ENCODE assay signal across 19 cellular contexts in genomic region chr6:15080895-15081294, GRCh38.
DNase-seq lines count a peak whose midpoint lies in the region; ATAC-seq, FAIRE-seq and TF ChIP-seq lines count a peak whose summit lies in the region.
"Had no signal": no experiment of that assay in that cellular context is flagged by ENCODE, and none has a peak within 500 bp of the region (broad histone marks: within the 10 kb centered on the region; RNA-seq: fewer than 3 reads in every experiment).

No MANE protein-coding gene starts in this region.

- no peaks in the 10 kb centered on the region for H3K36me3 ChIP-seq in GM23338 (ENCODE audit: insufficient read depth)
- H3K36me3 ChIP-seq in endodermal cell (ENCODE audit: control insufficient read depth, insufficient read depth, low read length) = no peaks in the 10 kb centered on the region
- H3K36me3 ChIP-seq in MM.1S (replicated peaks; ENCODE audit: insufficient read depth, low read length) = no peaks in the 10 kb centered on the region

- H2AFZ ChIP-seq in GM23338 (no peak overlapping the region), MM.1S (ENCODE audit: low read length) (no peak overlapping the region)

- TF ChIP-seq CTCF in GM23338 (conservative IDR thresholded peaks at IDR 0.05; ENCODE audit: low read depth in 2 of 2) (no peak), endodermal cell (conservative IDR thresholded peaks at IDR 0.05) (no peak), type B pancreatic cell (conservative IDR thresholded peaks at IDR 0.05) (no peak), MM.1S (IDR thresholded peaks at IDR 0.05; ENCODE audit: low read length) (no peak)

- H3K27ac Mint-ChIP-seq in GM23338 = peak overlapping the region; percentile 56; the same call in 1 of the 2 replicates
- H3K27ac Mint-ChIP-seq in endodermal cell = peak overlapping the region; percentile 48
- H3K27ac Mint-ChIP-seq in type B pancreatic cell = peak overlapping the region; percentile 22
- H3K27ac Mint-ChIP-seq: CD4-positive, alpha-beta T cell had no signal

- DNase-seq in GM23338 (ENCODE audit: low spot score) = no peak
- peak; percentile 50 for DNase-seq in OCI-M1 (lab: John Stamatoyannopoulos, UW)
- no peak for DNase-seq in endodermal cell
- no peak for DNase-seq in type B pancreatic cell (ENCODE audit: extremely low spot score, unreplicated experiment)
- no peak for DNase-seq in GM12891 (ENCODE audit: insufficient read length, low spot score)
- no peak for DNase-seq in MM.1S
- DNase-seq: AML-193; CD4-positive, alpha-beta T cell; DMS153; DMS79; GF-D8; HCEC 1CT; KG1 had no signal

- TF ChIP-seq POLR2A in GM12891 (IDR thresholded peaks at IDR 0.05; ENCODE audit: low read depth, low read length) = no peak

- H3K4me3 ChIP-seq in GM23338 (no peak overlapping the region), endodermal cell (ENCODE audit: low read length) (no peak overlapping the region), MM.1S (ENCODE audit: low read length) (no peak overlapping the region)
- H3K4me3 ChIP-seq: A549 had no signal

- H3K27me3 ChIP-seq in GM23338 (ENCODE audit: insufficient read depth) (no peaks in the 10 kb centered on the region), endodermal cell (ENCODE audit: control insufficient read depth, insufficient read depth, low read length, poor library complexity, severe bottlenecking) (no peaks in the 10 kb centered on the region), MM.1S (replicated peaks; ENCODE audit: insufficient read depth, low read length) (no peaks in the 10 kb centered on the region)

- ATAC-seq in GM23338 = no peak
- ATAC-seq in HG03354 (IDR thresholded peaks at IDR 0.05; ENCODE audit: poor library complexity, severe bottlenecking, unreplicated experiment) = no peak
- ATAC-seq: A549, HepG2 had no signal

- no peak overlapping the region for H3K4me2 ChIP-seq in GM23338
- H3K4me2 ChIP-seq in MM.1S (ENCODE audit: low read depth, low read length) = no peak overlapping the region
- H3K4me2 ChIP-seq: A549 had no signal

- no peak for FAIRE-seq in GM12891 (lab: Jason Lieb, UNC)
- FAIRE-seq: A549, HepG2, HTR-8/SVneo had no signal

- no peaks in the 10 kb centered on the region for H3K9me3 ChIP-seq in endodermal cell (ENCODE audit: control insufficient read depth, low read length)
- H3K9me3 ChIP-seq in MM.1S (replicated peaks; ENCODE audit: insufficient read depth, low read length) = no peaks in the 10 kb centered on the region
- H3K9me3 ChIP-seq: A549 had no signal

- 80 to 90% methylated on average over 1 of the region's 1 CpG for WGBS in endodermal cell (ENCODE audit: insufficient coverage in 1 of 2, insufficient read length in 1 of 2), 2 experiments

- H3K36me3 Mint-ChIP-seq in GM23338 (ENCODE audit: low read depth) (no peaks in the 10 kb centered on the region; the same call in 2 of the 3 replicates), endodermal cell (ENCODE audit: low read depth) (no peaks in the 10 kb centered on the region), type B pancreatic cell (no peaks in the 10 kb centered on the region)
- H3K36me3 Mint-ChIP-seq: IgD-negative memory B cell had no signal

- H3K9me3 Mint-ChIP-seq in GM23338 (no peaks in the 10 kb centered on the region), endodermal cell (no peaks in the 10 kb centered on the region), type B pancreatic cell (no peaks in the 10 kb centered on the region)
- H3K9me3 Mint-ChIP-seq: CD4-positive, alpha-beta T cell; IgD-negative memory B cell had no signal

- H3K9me2 ChIP-seq in GM23338 (ENCODE audit: insufficient read depth) (0 out of 2 replicates have a peak, but pooled peaks cover 2% of the 10 kb centered on the region), MM.1S (replicated peaks; ENCODE audit: insufficient read depth, low read length) (no peaks in the 10 kb centered on the region)

- H3K4me3 Mint-ChIP-seq in GM23338 (no peak overlapping the region), endodermal cell (no peak overlapping the region), type B pancreatic cell (no peak overlapping the region)
- H3K4me3 Mint-ChIP-seq: CD4-positive, alpha-beta T cell; IgD-negative memory B cell had no signal

- H3K27ac ChIP-seq in GM23338 (ENCODE audit: low read depth) (no peak overlapping the region), endodermal cell (ENCODE audit: low read depth, low read length) (no peak overlapping the region), MM.1S (ENCODE audit: low read length) (no peak overlapping the region)
- H3K27ac ChIP-seq: A549, C4-2B had no signal

- no peaks in the 10 kb centered on the region for H4K20me1 ChIP-seq in GM23338 (replicated peaks; ENCODE audit: insufficient read depth)
- no peaks in the 10 kb centered on the region for H4K20me1 ChIP-seq in MM.1S (ENCODE audit: insufficient read depth, low read length)

- peaks cover 32% of the 10 kb centered on the region for H3K4me1 Mint-ChIP-seq in GM23338
- peaks cover 39% of the 10 kb centered on the region for H3K4me1 Mint-ChIP-seq in endodermal cell
- H3K4me1 Mint-ChIP-seq in type B pancreatic cell (ENCODE audit: unreplicated experiment) = peaks cover 18% of the 10 kb centered on the region

- H3K27me3 Mint-ChIP-seq in GM23338 (ENCODE audit: insufficient read depth, low read depth, poor library complexity) (peaks cover 8% of the 10 kb centered on the region), endodermal cell (ENCODE audit: insufficient read depth) (no peaks in the 10 kb centered on the region), type B pancreatic cell (no peaks in the 10 kb centered on the region)
- H3K27me3 Mint-ChIP-seq: CD4-positive, alpha-beta T cell; IgD-negative memory B cell had no signal

- H3F3A ChIP-seq in GM23338 (replicated peaks; ENCODE audit: low read depth) = no peaks in the 10 kb centered on the region; the same call in 1 of the 2 replicates
- no peaks in the 10 kb centered on the region for H3F3A ChIP-seq in MM.1S (ENCODE audit: insufficient read depth, low read length)

- H3K9ac ChIP-seq in endodermal cell (ENCODE audit: extremely low read depth, low read length, poor library complexity, severe bottlenecking) (no peak overlapping the region), MM.1S (ENCODE audit: low read length) (no peak overlapping the region)

- H3K79me2 ChIP-seq in GM23338 (replicated peaks; ENCODE audit: insufficient read depth) = no peaks in the 10 kb centered on the region
- H3K79me2 ChIP-seq in MM.1S (ENCODE audit: low read length) = no peaks in the 10 kb centered on the region

- peaks cover 31% of the 10 kb centered on the region for H3K4me1 ChIP-seq in GM23338 (ENCODE audit: insufficient read depth)
- H3K4me1 ChIP-seq in endodermal cell (ENCODE audit: control insufficient read depth, insufficient read depth, low read length) = peaks cover 18% of the 10 kb centered on the region
- no peaks in the 10 kb centered on the region for H3K4me1 ChIP-seq in MM.1S (ENCODE audit: low read length)
- H3K4me1 ChIP-seq: A549 had no signal

TF ChIP-seq in GM23338, 12 proteins besides CTCF, POLR2A, EP300 and RAD21 (continues in another document):
- TF ChIP-seq JUNB (IDR thresholded peaks at IDR 0.05; ENCODE audit: unreplicated experiment) = no peak
- no peak for TF ChIP-seq REST (IDR thresholded peaks at IDR 0.05; ENCODE audit: unreplicated experiment)

TF ChIP-seq in GM12891, 5 proteins besides CTCF, POLR2A, EP300 and RAD21:
- no peak for TF ChIP-seq PAX5 (IDR thresholded peaks at IDR 0.05; ENCODE audit: insufficient read depth, low read length, severe bottlenecking)
- TF ChIP-seq POU2F2 (IDR thresholded peaks at IDR 0.05; ENCODE audit: low read depth, low read length) = no peak
- no peak for TF ChIP-seq POLR2AphosphoS5 (IDR thresholded peaks at IDR 0.05; ENCODE audit: low read depth, low read length)
- TF ChIP-seq TAF1 (IDR thresholded peaks at IDR 0.05; ENCODE audit: low read depth, low read length) = no peak
- no peak for TF ChIP-seq SPI1 (IDR thresholded peaks at IDR 0.05; ENCODE audit: low read depth, low read length)
